Comparison of ENCODE assay signal across 8 cellular contexts in genomic region chr7:150973571-150974451, GRCh38. TPM values are rescaled to one million over a fixed set of nuclear protein-coding genes. Genes with fewer than 3 reads are reported as not detected.
DNase-seq lines count a peak whose midpoint lies in the region; ATAC-seq lines count a peak whose summit lies in the region.

No MANE protein-coding gene starts in this region.

- H3K4me3 ChIP-seq in SK-N-MC: peak overlapping the region; percentile 84
- H3K4me3 ChIP-seq in urinary bladder (ENCODE audit: low read depth, low read length): no peak overlapping the region

- H3K27ac ChIP-seq in SK-N-MC: no peak overlapping the region
- H3K27ac ChIP-seq in urinary bladder (ENCODE audit: low read depth): peak overlapping the region; percentile 11

- no peaks in the 10 kb centered on the region for H3K9me3 ChIP-seq in SK-N-MC (ENCODE audit: low read depth, low read length)

- no peaks in the 10 kb centered on the region for H3K4me1 ChIP-seq in urinary bladder (ENCODE audit: insufficient read depth)

- H3K36me3 ChIP-seq in SK-N-MC (ENCODE audit: insufficient read depth, low read length): no peaks in the 10 kb centered on the region
- H3K36me3 ChIP-seq in urinary bladder (ENCODE audit: insufficient read depth): no peaks in the 10 kb centered on the region

- DNase-seq in Right ventricle myocardium inferior (ENCODE audit: missing footprints): peak; percentile 55
- no peak for DNase-seq in cardiac septum (ENCODE audit: low spot score)
- no peak for DNase-seq in SK-N-MC (ENCODE audit: low read depth, low spot score)
- peak; percentile 43 for DNase-seq in left ventricle myocardium superior
- no peak for DNase-seq in OCI-M2 (lab: John Stamatoyannopoulos, UW; ENCODE audit: unreplicated experiment)
- no peak for DNase-seq in HuH-7.5 (ENCODE audit: low spot score)

- intact Hi-C loops in Right ventricle myocardium inferior (cut with DNase I) (loop anchor here (10.0 kb wide), 1 partner anchor 149 kb away; no protein-coding TSS in a partner anchor), cardiac septum (cut with DNase I) (no loop called here), left ventricle myocardium superior (cut with micrococcal nuclease) (no loop called here)

- H3K9ac ChIP-seq in SK-N-MC (ENCODE audit: insufficient read length): no peak overlapping the region

- WGBS in urinary bladder: 59% methylated on average over 27 of the region's 27 CpGs

- ATAC-seq in Right ventricle myocardium inferior (no peak), left ventricle myocardium superior (no peak), GM19467 (IDR thresholded peaks at IDR 0.05; ENCODE audit: unreplicated experiment) (no peak)

RNA-seq across cellular contexts. Expression of gene KCNH2, which starts 4.3 kb away (rescaled TPM):
- total RNA-seq in Right ventricle myocardium inferior: 97.3 TPM
- 61.9 TPM for total RNA-seq in cardiac septum
- 107 TPM for total RNA-seq in left ventricle myocardium superior
- total RNA-seq in urinary bladder: 9.9 TPM
- 48.5 TPM for polyA plus RNA-seq in urinary bladder

RNA-seq across cellular contexts. Expression of gene NOS3, which starts 17.0 kb away (rescaled TPM):
- total RNA-seq in Right ventricle myocardium inferior: 19.4 TPM
- 26.5 TPM for total RNA-seq in cardiac septum
- total RNA-seq in left ventricle myocardium superior: 10.9 TPM
- 6.0 TPM for total RNA-seq in urinary bladder
- polyA plus RNA-seq in urinary bladder: 15.8 TPM

RNA-seq across cellular contexts. Expression of gene ATG9B, which starts 50.5 kb away (rescaled TPM):
- total RNA-seq in Right ventricle myocardium inferior (not detected), cardiac septum (0.13 TPM), left ventricle myocardium superior (not detected), urinary bladder (not detected)
- polyA plus RNA-seq in urinary bladder: 0.32 TPM

RNA-seq across cellular contexts. Expression of gene ABCB8, which starts 54.4 kb away (rescaled TPM):
- total RNA-seq in Right ventricle myocardium inferior (24.5 TPM), cardiac septum (28.5 TPM), left ventricle myocardium superior (29.7 TPM), urinary bladder (17.1 TPM)
- polyA plus RNA-seq in urinary bladder: 19.4 TPM

Comparison
In these comparisons a context has a peak if more than half of its experiments do, and no peak if none do; other contexts are left out.
1. DNase-seq: peak in Right ventricle myocardium inferior (single experiment) and left ventricle myocardium superior (single experiment); none in cardiac septum (single experiment), SK-N-MC (single experiment), OCI-M2 (single experiment) and HuH-7.5 (single experiment).